8 cellular contexts compared by ENCODE assay signal in genomic region chr5:126801992-126802294, GRCh38. TPM values are rescaled to one million over a fixed set of nuclear protein-coding genes. Genes with fewer than 3 reads are reported as not detected.
DNase-seq lines count a peak whose midpoint lies in the region; ATAC-seq, FAIRE-seq and TF ChIP-seq lines count a peak whose summit lies in the region.

No MANE protein-coding gene starts in this region.

- H3K4me3 ChIP-seq in heart left ventricle (no peak overlapping the region), Karpas-422 (ENCODE audit: low read length) (no peak overlapping the region), colonic mucosa (no peak overlapping the region), spleen (no peak overlapping the region)
- no peak overlapping the region for H3K4me3 ChIP-seq in effector memory CD4-positive, alpha-beta T cell (ENCODE audit: insufficient read depth, low read depth, low read length, poor library complexity, severe bottlenecking)

- BruUV-seq in Calu3 (replicated peaks; lab: Mats Ljungman, UMichigan) = no TSS peak

- no peaks in the 10 kb centered on the region for H3K9me2 ChIP-seq in Karpas-422 (replicated peaks; ENCODE audit: insufficient read depth, low read length)

- peaks cover 21% of the 10 kb centered on the region for H4K20me1 ChIP-seq in Karpas-422 (ENCODE audit: insufficient read depth, low read depth, low read length)

- peaks cover 23% of the 10 kb centered on the region for H3K4me1 Mint-ChIP-seq in Calu3 (ENCODE audit: low read depth, unreplicated experiment)

- H3K27ac Mint-ChIP-seq in Calu3 (ENCODE audit: unreplicated experiment) = no peak overlapping the region

- no peak overlapping the region for H3K27ac ChIP-seq in heart left ventricle
- peak overlapping the region; percentile 29 for H3K27ac ChIP-seq in Karpas-422 (ENCODE audit: low read length)
- no peak overlapping the region for H3K27ac ChIP-seq in colonic mucosa
- H3K27ac ChIP-seq in spleen = no peak overlapping the region
- no peak overlapping the region for H3K27ac ChIP-seq in effector memory CD4-positive, alpha-beta T cell (ENCODE audit: insufficient read depth, low read length, poor library complexity, severe bottlenecking)

- TF ChIP-seq CTCF in heart left ventricle (IDR thresholded peaks at IDR 0.05) (peak in 8 of 12 donors; percentile 9 to 48 (median 36)), colonic mucosa (IDR thresholded peaks at IDR 0.05) (peak; percentile 29), spleen (IDR thresholded peaks at IDR 0.05 in 8 of 11, conservative IDR thresholded peaks at IDR 0.05 in 3 of 11) (peak in 7 of 11 experiments; percentile 9 to 44 (median 26)), Calu3 (IDR thresholded peaks at IDR 0.05; ENCODE audit: unreplicated experiment) (no peak)

- H3K9ac ChIP-seq in Karpas-422 (ENCODE audit: low read length) (no peak overlapping the region), colonic mucosa (ENCODE audit: low read depth in 2 of 2, low read length in 2 of 2) (no peak overlapping the region)

- intact Hi-C loops in heart left ventricle (cut with DNase I) (loop anchor here in 2 of 10 donors (5.0 to 10.0 kb wide), 3 partner anchors 125 to 447 kb away; no protein-coding TSS in a partner anchor), Right ventricle myocardium inferior (cut with DNase I) (no loop called here), colonic mucosa (cut with DNase I) (no loop called here), spleen (cut with DNase I; ENCODE audit: low total_unique reads) (no loop called here), Calu3 (cut with micrococcal nuclease; ENCODE audit: unreplicated experiment) (loop anchor here (1.0 to 5.0 kb wide), 2 partner anchors 126 to 145 kb away; no protein-coding TSS in a partner anchor)

- no peaks in the 10 kb centered on the region for H3K27me3 Mint-ChIP-seq in Calu3 (ENCODE audit: unreplicated experiment)

- no peak for DNase-seq in heart left ventricle
- no peak for DNase-seq in Right ventricle myocardium inferior (ENCODE audit: missing footprints)
- DNase-seq in Karpas-422 = peak; percentile 70
- DNase-seq in colonic mucosa = no peak
- no peak for DNase-seq in spleen
- no peak for DNase-seq in effector memory CD4-positive, alpha-beta T cell
- no peak for DNase-seq in Calu3
- no peak for DNase-seq in H54 (ENCODE audit: insufficient read length, low spot score)

- H3K4me3 Mint-ChIP-seq in Calu3 (ENCODE audit: low read depth, unreplicated experiment) = no peak overlapping the region

- H3K9me3 ChIP-seq in heart left ventricle = no peaks in the 10 kb centered on the region
- no peaks in the 10 kb centered on the region for H3K9me3 ChIP-seq in Karpas-422 (ENCODE audit: low read length)
- H3K9me3 ChIP-seq in colonic mucosa = no peaks in the 10 kb centered on the region
- no peaks in the 10 kb centered on the region for H3K9me3 ChIP-seq in spleen
- no peaks in the 10 kb centered on the region for H3K9me3 ChIP-seq in effector memory CD4-positive, alpha-beta T cell (ENCODE audit: control insufficient read depth, low read length)

- no peak for TF ChIP-seq POLR2A in heart left ventricle (IDR thresholded peaks at IDR 0.05)
- no peak for TF ChIP-seq POLR2A in spleen (IDR thresholded peaks at IDR 0.05)
- no peak for TF ChIP-seq POLR2A in H54 (IDR thresholded peaks at IDR 0.05; ENCODE audit: low read depth, low read length)

- 28 to 33% (median 30%) methylated on average over 1 of the region's 1 CpG for WGBS in heart left ventricle, 4 donors
- WGBS in spleen, 5 donors = 10 to 27% (median 15%) methylated on average over 1 of the region's 1 CpG

- H3K36me3 Mint-ChIP-seq in Calu3 (ENCODE audit: insufficient read depth, unreplicated experiment) = peaks cover 26% of the 10 kb centered on the region

- H3K36me3 ChIP-seq in heart left ventricle (peaks cover 0 to 16% (median 0%) of the 10 kb centered on the region in 9 donors), Karpas-422 (ENCODE audit: insufficient read depth, low read length) (peaks cover 23% of the 10 kb centered on the region; the same call in 1 of the 2 replicates), colonic mucosa (no peaks in the 10 kb centered on the region), spleen (peaks cover 0 to 20% (median 6%) of the 10 kb centered on the region in 6 donors)
- no peaks in the 10 kb centered on the region for H3K36me3 ChIP-seq in effector memory CD4-positive, alpha-beta T cell (ENCODE audit: control insufficient read depth, insufficient read depth, low read length)

- H3K4me1 ChIP-seq in heart left ventricle (peaks cover 0 to 7% (median 0%) of the 10 kb centered on the region in 12 donors), Karpas-422 (ENCODE audit: low read length) (peaks cover 80% of the 10 kb centered on the region), colonic mucosa (no peaks in the 10 kb centered on the region), spleen (peaks cover 0 to 39% (median 0%) of the 10 kb centered on the region in 6 donors)
- no peaks in the 10 kb centered on the region for H3K4me1 ChIP-seq in effector memory CD4-positive, alpha-beta T cell (ENCODE audit: control insufficient read depth, insufficient read depth, low read length, poor library complexity, severe bottlenecking)

- peak overlapping the region; percentile 3 for H3K4me2 ChIP-seq in Karpas-422 (ENCODE audit: low read depth, low read length, poor library complexity, severe bottlenecking)

- no peak overlapping the region for H2AFZ ChIP-seq in Karpas-422 (ENCODE audit: low read length)

- H3K9me3 Mint-ChIP-seq in Calu3 (ENCODE audit: low read depth, unreplicated experiment) = no peaks in the 10 kb centered on the region

- no peak for FAIRE-seq in H54 (lab: Jason Lieb, UNC)

- peaks cover 97% of the 10 kb centered on the region for H3K79me2 ChIP-seq in Karpas-422 (ENCODE audit: low read length)

- CTCF ChIA-PET in Calu3 (lab: Charles Lee) = interaction anchor here (0.6 to 2.7 kb wide), 5 partner anchors 13 to 145 kb away, joined by 3 to 10 read pairs (median 5); partner anchors contain the start of gene LMNB1

- H3K27me3 ChIP-seq in heart left ventricle (no peaks in the 10 kb centered on the region), Karpas-422 (ENCODE audit: low read length) (no peaks in the 10 kb centered on the region), colonic mucosa (no peaks in the 10 kb centered on the region), spleen (replicated peaks in 1 of 7) (no peaks in the 10 kb centered on the region)
- no peaks in the 10 kb centered on the region for H3K27me3 ChIP-seq in effector memory CD4-positive, alpha-beta T cell (replicated peaks; ENCODE audit: control insufficient read depth, insufficient read depth, low read length, poor library complexity, severe bottlenecking)

- ATAC-seq in heart left ventricle (no peak), Right ventricle myocardium inferior (no peak)

RNA-seq across cellular contexts. Expression of gene LMNB1, which starts 25.0 kb away (rescaled TPM):
- 10 to 100 TPM in 1 of 9 donors, 1 to 10 TPM in 8; 1.3 to 27.8 (median 1.8) TPM for total RNA-seq in heart left ventricle
- polyA plus RNA-seq in heart left ventricle = 1 to 10 TPM in 1 of 2 donors, under 1 TPM in 1; 0.27 to 1.9 TPM
- total RNA-seq in Right ventricle myocardium inferior = 3.7 TPM
- 49.8 and 94.5 TPM in 2 replicates for total RNA-seq in Karpas-422 (2014; rRNA removed; shearing (Covaris generic); ENCODE audit: low replicate concordance)
- total RNA-seq in colonic mucosa = 100 to 1,000 TPM in 1 of 2 donors, 10 to 100 TPM in 1; 58.0 to 216 TPM
- total RNA-seq in spleen = 10 to 100 TPM; 24.0 to 68.8 (median 38.5) TPM
- 10 to 100 TPM in 2 of 3 donors, 1 to 10 TPM in 1; 7.5 to 19.7 (median 15.8) TPM for polyA plus RNA-seq in spleen
- total RNA-seq in Calu3 (2022) = 128 and 153 TPM in 2 replicates
